In genomic region chr13:23749288-23749880, GRCh38 we compare ENCODE assay signal across 2 cellular contexts.
TF ChIP-seq lines count a peak whose summit lies in the region.

No MANE protein-coding gene starts in this region.

TF ChIP-seq in IMR-90, 13 proteins besides CTCF, POLR2A, EP300 and RAD21:
- TF ChIP-seq NFE2L2 (IDR thresholded peaks at IDR 0.05; ENCODE audit: low read depth, low read length) (no peak), RCOR1 (IDR thresholded peaks at IDR 0.05; ENCODE audit: insufficient replicate concordance, low read length) (no peak), CEBPB (IDR thresholded peaks at IDR 0.05; ENCODE audit: low read depth, low read length) (no peak), BHLHE40 (IDR thresholded peaks at IDR 0.05; ENCODE audit: low read depth, low read length) (no peak), SMC3 (IDR thresholded peaks at IDR 0.05; ENCODE audit: low read depth, low read length) (no peak), MXI1 (IDR thresholded peaks at IDR 0.05; ENCODE audit: borderline replicate concordance, low read depth, low read length) (no peak), ELK1 (IDR thresholded peaks at IDR 0.05; ENCODE audit: borderline replicate concordance, low read depth, low read length) (no peak), MAZ (IDR thresholded peaks at IDR 0.05; ENCODE audit: borderline replicate concordance, low read depth, low read length) (no peak), MAFK (IDR thresholded peaks at IDR 0.05; ENCODE audit: low read depth, low read length) (no peak), RFX5 (IDR thresholded peaks at IDR 0.05; ENCODE audit: low read depth, low read length) (no peak), FOS (IDR thresholded peaks at IDR 0.05; ENCODE audit: low read depth, low read length) (no peak), CHD1 (IDR thresholded peaks at IDR 0.05; ENCODE audit: low read depth, low read length) (no peak)
- TF ChIP-seq, protein P1, sequence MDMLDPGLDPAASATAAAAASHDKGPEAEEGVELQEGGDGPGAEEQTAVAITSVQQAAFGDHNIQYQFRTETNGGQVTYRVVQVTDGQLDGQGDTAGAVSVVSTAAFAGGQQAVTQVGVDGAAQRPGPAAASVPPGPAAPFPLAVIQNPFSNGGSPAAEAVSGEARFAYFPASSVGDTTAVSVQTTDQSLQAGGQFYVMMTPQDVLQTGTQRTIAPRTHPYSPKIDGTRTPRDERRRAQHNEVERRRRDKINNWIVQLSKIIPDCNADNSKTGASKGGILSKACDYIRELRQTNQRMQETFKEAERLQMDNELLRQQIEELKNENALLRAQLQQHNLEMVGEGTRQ (IDR thresholded peaks at IDR 0.05; ENCODE audit: low read depth, low read length) = no peak
TF ChIP-seq in IMR-90: peak in this region for 0.

TF ChIP-seq in HEK293T, 16 proteins besides CTCF, POLR2A, EP300 and RAD21:
- no peak for TF ChIP-seq LEF1 (IDR thresholded peaks at IDR 0.05; ENCODE audit: borderline replicate concordance)
- TF ChIP-seq L3MBTL2 (conservative IDR thresholded peaks at IDR 0.05) = no peak
- no peak for TF ChIP-seq FOXA1 (IDR thresholded peaks at IDR 0.05)
- TF ChIP-seq HDGF (IDR thresholded peaks at IDR 0.05; ENCODE audit: borderline replicate concordance) = no peak
- TF ChIP-seq CTBP1 (IDR thresholded peaks at IDR 0.05; ENCODE audit: borderline replicate concordance) = no peak
- no peak for TF ChIP-seq NFRKB (IDR thresholded peaks at IDR 0.05)
- no peak for TF ChIP-seq SP1 (IDR thresholded peaks at IDR 0.05)
- no peak for TF ChIP-seq FOXM1 (IDR thresholded peaks at IDR 0.05; ENCODE audit: borderline replicate concordance)
- TF ChIP-seq, protein P2, sequence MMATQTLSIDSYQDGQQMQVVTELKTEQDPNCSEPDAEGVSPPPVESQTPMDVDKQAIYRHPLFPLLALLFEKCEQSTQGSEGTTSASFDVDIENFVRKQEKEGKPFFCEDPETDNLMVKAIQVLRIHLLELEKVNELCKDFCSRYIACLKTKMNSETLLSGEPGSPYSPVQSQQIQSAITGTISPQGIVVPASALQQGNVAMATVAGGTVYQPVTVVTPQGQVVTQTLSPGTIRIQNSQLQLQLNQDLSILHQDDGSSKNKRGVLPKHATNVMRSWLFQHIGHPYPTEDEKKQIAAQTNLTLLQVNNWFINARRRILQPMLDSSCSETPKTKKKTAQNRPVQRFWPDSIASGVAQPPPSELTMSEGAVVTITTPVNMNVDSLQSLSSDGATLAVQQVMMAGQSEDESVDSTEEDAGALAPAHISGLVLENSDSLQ (IDR thresholded peaks at IDR 0.05) = no peak
- no peak for TF ChIP-seq ARNT (IDR thresholded peaks at IDR 0.05)
- no peak for TF ChIP-seq TARDBP (IDR thresholded peaks at IDR 0.05)
TF ChIP-seq in HEK293T: peak in this region for 0.
